In the genomic region with DNA sequence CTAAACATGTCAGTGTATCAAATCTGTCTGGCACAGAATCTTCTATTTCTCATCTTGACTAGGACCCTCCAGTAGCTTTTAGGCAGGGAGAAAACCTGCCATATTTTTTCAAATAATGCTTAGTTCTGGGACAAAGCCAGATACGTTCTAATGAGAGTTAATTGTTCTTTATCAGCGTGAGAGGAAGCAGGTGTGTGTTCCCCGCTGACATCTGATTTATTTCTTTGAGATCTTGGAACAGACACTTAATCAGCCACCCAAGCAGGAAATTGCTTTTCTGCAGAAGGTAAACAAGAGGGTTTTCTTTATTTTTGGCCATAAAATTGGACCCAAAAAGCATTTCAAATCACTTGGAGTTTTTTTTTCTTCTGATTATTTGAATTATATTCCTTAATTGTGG, we compare ENCODE assay signal across 2 cellular contexts.
TF ChIP-seq lines count a peak whose summit lies in the region.

No MANE protein-coding gene starts in this region.

TF ChIP-seq in liver, 16 proteins besides CTCF, POLR2A, EP300 and RAD21:
- TF ChIP-seq, protein P1, sequence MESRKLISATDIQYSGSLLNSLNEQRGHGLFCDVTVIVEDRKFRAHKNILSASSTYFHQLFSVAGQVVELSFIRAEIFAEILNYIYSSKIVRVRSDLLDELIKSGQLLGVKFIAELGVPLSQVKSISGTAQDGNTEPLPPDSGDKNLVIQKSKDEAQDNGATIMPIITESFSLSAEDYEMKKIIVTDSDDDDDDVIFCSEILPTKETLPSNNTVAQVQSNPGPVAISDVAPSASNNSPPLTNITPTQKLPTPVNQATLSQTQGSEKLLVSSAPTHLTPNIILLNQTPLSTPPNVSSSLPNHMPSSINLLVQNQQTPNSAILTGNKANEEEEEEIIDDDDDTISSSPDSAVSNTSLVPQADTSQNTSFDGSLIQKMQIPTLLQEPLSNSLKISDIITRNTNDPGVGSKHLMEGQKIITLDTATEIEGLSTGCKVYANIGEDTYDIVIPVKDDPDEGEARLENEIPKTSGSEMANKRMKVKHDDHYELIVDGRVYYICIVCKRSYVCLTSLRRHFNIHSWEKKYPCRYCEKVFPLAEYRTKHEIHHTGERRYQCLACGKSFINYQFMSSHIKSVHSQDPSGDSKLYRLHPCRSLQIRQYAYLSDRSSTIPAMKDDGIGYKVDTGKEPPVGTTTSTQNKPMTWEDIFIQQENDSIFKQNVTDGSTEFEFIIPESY (IDR thresholded peaks at IDR 0.05), result no peak
- TF ChIP-seq NR2F2 (IDR thresholded peaks at IDR 0.05), result peak; percentile 44
TF ChIP-seq in liver: peak in this region for 1.

TF ChIP-seq in HepG2, 621 proteins besides CTCF, POLR2A, EP300 and RAD21:
- TF ChIP-seq, protein P2, sequence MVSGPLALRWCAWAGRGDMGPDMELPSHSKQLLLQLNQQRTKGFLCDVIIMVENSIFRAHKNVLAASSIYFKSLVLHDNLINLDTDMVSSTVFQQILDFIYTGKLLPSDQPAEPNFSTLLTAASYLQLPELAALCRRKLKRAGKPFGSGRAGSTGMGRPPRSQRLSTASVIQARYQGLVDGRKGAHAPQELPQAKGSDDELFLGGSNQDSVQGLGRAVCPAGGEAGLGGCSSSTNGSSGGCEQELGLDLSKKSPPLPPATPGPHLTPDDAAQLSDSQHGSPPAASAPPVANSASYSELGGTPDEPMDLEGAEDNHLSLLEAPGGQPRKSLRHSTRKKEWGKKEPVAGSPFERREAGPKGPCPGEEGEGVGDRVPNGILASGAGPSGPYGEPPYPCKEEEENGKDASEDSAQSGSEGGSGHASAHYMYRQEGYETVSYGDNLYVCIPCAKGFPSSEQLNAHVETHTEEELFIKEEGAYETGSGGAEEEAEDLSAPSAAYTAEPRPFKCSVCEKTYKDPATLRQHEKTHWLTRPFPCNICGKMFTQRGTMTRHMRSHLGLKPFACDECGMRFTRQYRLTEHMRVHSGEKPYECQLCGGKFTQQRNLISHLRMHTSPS (CRISPR knock-in tag; IDR thresholded peaks at IDR 0.05; ENCODE audit: low read depth), result no peak
- TF ChIP-seq ZNF484 (CRISPR knock-in tag; IDR thresholded peaks at IDR 0.05; ENCODE audit: borderline replicate concordance, low read depth) (no peak), JARID2 (CRISPR knock-in tag; IDR thresholded peaks at IDR 0.05; ENCODE audit: insufficient replicate concordance) (no peak), TARDBP (CRISPR knock-in tag; IDR thresholded peaks at IDR 0.05) (no peak), ZNF143 (CRISPR knock-in tag; IDR thresholded peaks at IDR 0.05) (no peak), ZNF382 (CRISPR knock-in tag; IDR thresholded peaks at IDR 0.05; ENCODE audit: borderline replicate concordance) (no peak)
- TF ChIP-seq, protein P3, sequence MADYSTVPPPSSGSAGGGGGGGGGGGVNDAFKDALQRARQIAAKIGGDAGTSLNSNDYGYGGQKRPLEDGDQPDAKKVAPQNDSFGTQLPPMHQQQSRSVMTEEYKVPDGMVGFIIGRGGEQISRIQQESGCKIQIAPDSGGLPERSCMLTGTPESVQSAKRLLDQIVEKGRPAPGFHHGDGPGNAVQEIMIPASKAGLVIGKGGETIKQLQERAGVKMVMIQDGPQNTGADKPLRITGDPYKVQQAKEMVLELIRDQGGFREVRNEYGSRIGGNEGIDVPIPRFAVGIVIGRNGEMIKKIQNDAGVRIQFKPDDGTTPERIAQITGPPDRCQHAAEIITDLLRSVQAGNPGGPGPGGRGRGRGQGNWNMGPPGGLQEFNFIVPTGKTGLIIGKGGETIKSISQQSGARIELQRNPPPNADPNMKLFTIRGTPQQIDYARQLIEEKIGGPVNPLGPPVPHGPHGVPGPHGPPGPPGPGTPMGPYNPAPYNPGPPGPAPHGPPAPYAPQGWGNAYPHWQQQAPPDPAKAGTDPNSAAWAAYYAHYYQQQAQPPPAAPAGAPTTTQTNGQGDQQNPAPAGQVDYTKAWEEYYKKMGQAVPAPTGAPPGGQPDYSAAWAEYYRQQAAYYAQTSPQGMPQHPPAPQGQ (CRISPR knock-in tag; IDR thresholded peaks at IDR 0.05; ENCODE audit: borderline replicate concordance), result no peak
- TF ChIP-seq, protein P4, sequence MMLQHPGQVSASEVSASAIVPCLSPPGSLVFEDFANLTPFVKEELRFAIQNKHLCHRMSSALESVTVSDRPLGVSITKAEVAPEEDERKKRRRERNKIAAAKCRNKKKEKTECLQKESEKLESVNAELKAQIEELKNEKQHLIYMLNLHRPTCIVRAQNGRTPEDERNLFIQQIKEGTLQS (CRISPR knock-in tag; IDR thresholded peaks at IDR 0.05), result no peak
